In genomic region chr13:27362064-27362751, GRCh38 we compare ENCODE assay signal across 8 cellular contexts.
DNase-seq lines count a peak whose midpoint lies in the region; ATAC-seq and TF ChIP-seq lines count a peak whose summit lies in the region.

No MANE protein-coding gene starts in this region.

- in situ Hi-C loops in KBM-7 (cut with MboI; ENCODE audit: low pct_unique_long_range_greater_than_20kb, low sequenced_read_pairs), result no loop called here

- H3K36me3 ChIP-seq in gastroesophageal sphincter, result no peaks in the 10 kb centered on the region
- H3K36me3 ChIP-seq in neutrophil, result no peaks in the 10 kb centered on the region

- H3K4me3 ChIP-seq in gastroesophageal sphincter (peak overlapping the region; percentile 22 to 55), neutrophil (ENCODE audit: low read depth in 1 of 2, low read length in 1 of 2) (peak overlapping the region; percentile 39 to 46)

- H3K27me3 ChIP-seq in gastroesophageal sphincter, result peaks cover 4% of the 10 kb centered on the region
- H3K27me3 ChIP-seq in neutrophil, result peaks cover 42% of the 10 kb centered on the region

- 0% methylated on average over 25 of the region's 36 CpGs; no CpG with 5 or more reads in 1 of the 2 donors for WGBS in gastroesophageal sphincter (ENCODE audit: low coverage in 1 of 2), 2 donors

- H3K27ac ChIP-seq in gastroesophageal sphincter (peak overlapping the region in 1 of 4 donors; percentile 48), neutrophil (no peak overlapping the region)

- TF ChIP-seq EP300 in gastroesophageal sphincter (IDR thresholded peaks at IDR 0.05), result no peak

- TF ChIP-seq CTCF in gastroesophageal sphincter (IDR thresholded peaks at IDR 0.05), result peak; percentile 82 to 94 (median 92)
- TF ChIP-seq CTCF in neutrophil (IDR thresholded peaks at IDR 0.05), result peak; percentile 84

- peaks cover 0 to 13% (median 5%) of the 10 kb centered on the region in 3 donors for H3K4me1 ChIP-seq in gastroesophageal sphincter
- peaks cover 9 to 10% of the 10 kb centered on the region in 2 experiments for H3K4me1 ChIP-seq in neutrophil (ENCODE audit: control insufficient read depth in 1 of 2, insufficient read depth in 1 of 2, low read depth in 1 of 2, low read length in 1 of 2)

- ATAC-seq in GM21390 (IDR thresholded peaks at IDR 0.05; ENCODE audit: unreplicated experiment), result peak; percentile 85
- ATAC-seq in gastroesophageal sphincter, result peak; percentile 94

- no peaks in the 10 kb centered on the region for H3K9me3 ChIP-seq in gastroesophageal sphincter
- no peaks in the 10 kb centered on the region for H3K9me3 ChIP-seq in neutrophil

- DNase-seq in DMS 273 treated with DMSO at 0.1 percent for 48 hours (lab: John Stamatoyannopoulos, UW), result peak; percentile 34
- DNase-seq in KBM-7, result peak; percentile 94
- DNase-seq in SHP77 (lab: John Stamatoyannopoulos, UW), result peak; percentile 85 to 88
- DNase-seq in activated gamma-delta T cell treated with Interleukin-2 at 50 U/mL for 16 hours, result peak; percentile 79
- peak; percentile 47 for DNase-seq in stromal cell of bone marrow (ENCODE audit: low read depth)

- no peak for TF ChIP-seq POLR2A in gastroesophageal sphincter (IDR thresholded peaks at IDR 0.05)

Comparison
In these comparisons a context has a peak if more than half of its experiments do, and no peak if none do; other contexts are left out.
1. DNase-seq: peak in every context shown above with its lines; median percentile 94 in KBM-7; 86 in SHP77; 79 in activated gamma-delta T cell treated with Interleukin-2 at 50 U/mL for 16 hours; 47 in stromal cell of bone marrow; 34 in DMS 273 treated with DMSO at 0.1 percent for 48 hours.